Comparison of ENCODE assay signal across 35 cellular contexts in the genomic region with DNA sequence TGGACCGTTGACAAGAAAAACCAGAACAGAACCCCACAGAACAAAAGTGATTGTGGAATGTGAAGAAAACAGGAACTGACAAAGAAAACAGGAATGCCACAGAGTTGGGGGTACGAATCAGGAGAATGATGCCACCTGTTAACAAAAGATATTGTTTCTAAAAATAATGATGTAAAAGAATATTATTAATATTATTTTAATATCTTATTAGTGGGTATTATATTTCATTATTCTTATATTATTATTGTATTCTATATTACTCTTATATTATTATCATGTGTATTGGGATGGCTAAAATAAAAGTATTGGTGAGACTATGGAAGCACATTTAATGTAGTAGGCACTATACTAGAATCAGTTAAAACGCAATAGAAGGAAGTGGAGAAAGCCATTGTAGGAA.
"Had no signal": no experiment of that assay in that cellular context is flagged by ENCODE, and none has a peak within 500 bp of the region (broad histone marks: within the 10 kb centered on the region; RNA-seq: fewer than 3 reads in every experiment).

No MANE protein-coding gene starts in this region.

- DNase-seq: Karpas-422, Kasumi-1, MG63, MM.1S, MV-4-11, NCI-H1048, NCI-H1092, NCI-H1092 treated with DMSO at 0.1 percent for 48 hours, NCI-H1105, NCI-H1105 treated with DMSO at 0.1 percent for 48 hours, NCI-H1417, NCI-H1417 treated with DMSO at 0.1 percent for 48 hours, NCI-H1436, NCI-H1436 treated with DMSO at 0.1 percent for 48 hours, NCI-H146, NCI-H1694, NCI-H1694 treated with DMSO at 0.1 percent for 48 hours, NCI-H187, NCI-H187 treated with DMSO at 0.1 percent for 48 hours, NCI-H1930, NCI-H2029, NCI-H2029 treated with DMSO at 0.1 percent for 48 hours, NCI-H2081, NCI-H2081 treated with DMSO at 0.1 percent for 48 hours, NCI-H2107, NCI-H2171, NCI-H2171 treated with DMSO at 0.1 percent for 48 hours, NCI-H2227 treated with DMSO at 0.1 percent for 48 hours, NCI-H226, NCI-H345, NCI-H446, NCI-H446 treated with DMSO at 0.1 percent for 48 hours, NCI-H510A, NCI-H510A treated with DMSO at 0.1 percent for 48 hours, NCI-H524 had no signal
